ENCODE assay signal across 9 cellular contexts in genomic region chr1:231806623-231807470, GRCh38.
DNase-seq lines count a peak whose midpoint lies in the region; ATAC-seq and TF ChIP-seq lines count a peak whose summit lies in the region.
"Had no signal": no experiment of that assay in that cellular context is flagged by ENCODE, and none has a peak within 500 bp of the region (broad histone marks: within the 10 kb centered on the region; RNA-seq: fewer than 3 reads in every experiment).

No MANE protein-coding gene starts in this region.

- H3K4me1 ChIP-seq in left ventricle myocardium inferior (peaks cover 25% of the 10 kb centered on the region), sigmoid colon (peaks cover 0 to 10% (median 4%) of the 10 kb centered on the region in 4 donors)

- peak; percentile 88 for ATAC-seq in GM18909 (IDR thresholded peaks at IDR 0.05; ENCODE audit: poor library complexity, unreplicated experiment)
- ATAC-seq in HG03108 (IDR thresholded peaks at IDR 0.05; ENCODE audit: unreplicated experiment) = peak; percentile 64

- peak; percentile 76 for DNase-seq in CD14-positive monocyte (ENCODE audit: low spot score)
- peak; percentile 65 for DNase-seq in NCI-H446 treated with DMSO at 0.1 percent for 48 hours (lab: John Stamatoyannopoulos, UW)
- DNase-seq in activated naive CD4-positive, alpha-beta T cell treated with anti-CD3 and anti-CD28 coated beads, Interleukin-2, amount 50 U/mL, for 16 hours = peak; percentile 16
- peak; percentile 34 for DNase-seq in left ventricle myocardium inferior
- peak; percentile 67 for DNase-seq in sigmoid colon
- DNase-seq in T-helper 9 cell = no peak
- DNase-seq: naive B cell had no signal

- peaks cover 0 to 4% (median 1%) of the 10 kb centered on the region in 3 donors for H3K27me3 Mint-ChIP-seq in CD14-positive monocyte (ENCODE audit: low read depth in 3 of 3)
- H3K27me3 Mint-ChIP-seq: naive B cell had no signal

- H3K9me3 ChIP-seq in left ventricle myocardium inferior (replicated peaks) = no peaks in the 10 kb centered on the region
- H3K9me3 ChIP-seq in sigmoid colon = no peaks in the 10 kb centered on the region

- H3K27me3 ChIP-seq in left ventricle myocardium inferior (ENCODE audit: low read depth) (no peaks in the 10 kb centered on the region), sigmoid colon (no peaks in the 10 kb centered on the region)

- H3K27ac ChIP-seq in left ventricle myocardium inferior (replicated peaks) = no peak overlapping the region
- no peak overlapping the region for H3K27ac ChIP-seq in sigmoid colon

- peaks cover 35 to 41% of the 10 kb centered on the region in 2 donors for H3K36me3 Mint-ChIP-seq in CD14-positive monocyte

- TF ChIP-seq EP300 in sigmoid colon (IDR thresholded peaks at IDR 0.05) = no peak

- peaks cover 0 to 7% (median 2%) of the 10 kb centered on the region in 7 donors for H3K9me3 Mint-ChIP-seq in CD14-positive monocyte
- H3K9me3 Mint-ChIP-seq: naive B cell had no signal

- no peaks in the 10 kb centered on the region for H3K36me3 ChIP-seq in left ventricle myocardium inferior
- H3K36me3 ChIP-seq in sigmoid colon = no peaks in the 10 kb centered on the region

- WGBS in sigmoid colon, 2 donors = 49 to 71% methylated on average over 21 of the region's 21 CpGs

- no peak overlapping the region for H3K4me3 ChIP-seq in left ventricle myocardium inferior
- no peak overlapping the region for H3K4me3 ChIP-seq in sigmoid colon

- no peak for TF ChIP-seq POLR2A in sigmoid colon (IDR thresholded peaks at IDR 0.05)

- H3K4me3 Mint-ChIP-seq in CD14-positive monocyte = no peak overlapping the region

- TF ChIP-seq CTCF in CD14-positive monocyte (IDR thresholded peaks at IDR 0.05) (peak; percentile 92), left ventricle myocardium inferior (IDR thresholded peaks at IDR 0.05; ENCODE audit: borderline replicate concordance) (peak; percentile 64), sigmoid colon (IDR thresholded peaks at IDR 0.05) (peak in 1 of 4 experiments; percentile 20)

- H3K27ac Mint-ChIP-seq in CD14-positive monocyte = peak overlapping the region in 6 of 7 donors; percentile 33 to 86 (median 65)

- peaks cover 57% of the 10 kb centered on the region for H3K4me1 Mint-ChIP-seq in CD14-positive monocyte
- H3K4me1 Mint-ChIP-seq: naive B cell had no signal

- intact Hi-C loops in CD14-positive monocyte (cut with micrococcal nuclease) = loop anchor here (2.0 to 5.0 kb wide), 2 partner anchors 50 to 52 kb away; no protein-coding TSS in a partner anchor
- intact Hi-C loops in left ventricle myocardium inferior (cut with micrococcal nuclease) = no loop called here
- intact Hi-C loops in sigmoid colon (cut with DNase I) = no loop called here

Comparison
In these comparisons a context has a peak if more than half of its experiments do, and no peak if none do; other contexts are left out.
1. intact Hi-C loops: an anchor here in CD14-positive monocyte (2.0 to 5.0 kb wide); none called in left ventricle myocardium inferior and sigmoid colon.